In the genomic region with DNA sequence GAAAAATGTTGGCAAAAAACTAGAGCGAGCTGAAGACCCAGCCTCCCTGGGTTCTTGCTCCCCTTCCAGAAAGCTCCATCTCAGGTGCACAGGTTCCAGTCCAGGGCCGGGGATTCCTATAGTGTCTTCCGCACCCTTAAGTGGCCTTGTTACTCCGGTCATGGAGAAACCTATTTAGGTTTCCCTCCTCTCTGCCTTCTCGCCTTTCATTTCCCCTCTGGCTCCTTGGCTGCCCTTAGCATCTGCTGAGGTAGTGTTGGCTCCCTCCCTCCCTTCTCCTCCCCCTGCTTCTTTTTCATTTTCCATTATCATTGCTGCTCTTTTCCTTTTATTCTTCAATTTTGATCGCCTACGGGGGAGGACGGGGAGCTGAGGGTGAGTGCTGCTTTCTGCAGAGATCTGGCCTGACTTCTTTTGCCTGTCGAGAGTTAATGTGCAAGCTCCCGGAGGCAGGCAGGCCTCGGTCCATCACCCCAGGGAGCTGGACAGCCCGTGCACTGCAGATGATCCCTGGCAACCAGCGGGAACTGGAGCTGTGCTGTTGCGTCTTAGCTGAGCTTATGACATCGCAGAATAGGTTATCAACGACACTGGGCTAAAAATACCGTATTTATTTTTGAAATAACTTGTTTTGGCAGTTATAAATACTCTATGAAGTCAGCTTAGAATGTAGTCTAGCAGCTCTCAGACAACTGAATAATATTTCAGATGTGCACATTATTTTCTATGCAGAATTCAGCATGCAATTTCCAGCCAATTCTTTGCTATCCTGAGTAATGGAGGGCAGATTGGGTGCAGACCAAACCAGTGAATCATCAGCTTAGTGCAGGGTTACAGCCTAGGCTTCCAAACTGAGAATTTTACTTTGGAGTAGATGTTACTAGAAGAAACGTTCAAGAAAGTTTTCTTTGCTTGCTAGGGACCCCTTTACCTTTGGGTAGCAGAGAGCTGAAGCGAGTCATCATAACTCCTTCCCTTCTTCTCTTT, we compare ENCODE assay signal across 15 cellular contexts.
DNase-seq lines count a peak whose midpoint lies in the region; TF ChIP-seq lines count a peak whose summit lies in the region.
"Had no signal": no experiment of that assay in that cellular context is flagged by ENCODE, and none has a peak within 500 bp of the region (broad histone marks: within the 10 kb centered on the region; RNA-seq: fewer than 3 reads in every experiment).

No MANE protein-coding gene starts in this region.

- no peak overlapping the region for H3K4me3 Mint-ChIP-seq in mesothelial cell of epicardium
- H3K4me3 Mint-ChIP-seq: activated naive CD4-positive, alpha-beta T cell treated with anti-CD3 and anti-CD28 coated beads for 36 hours; T-helper 2 cell treated with Interferon-gamma antibody and Interleukin-4, amounts not matched to agents 5 μg/mL and 100 μg/mL, for 36 hours had no signal

- H3K4me1 Mint-ChIP-seq in mesothelial cell of epicardium, result peaks cover 24% of the 10 kb centered on the region

- peak; percentile 9 for DNase-seq in AG04449 (ENCODE audit: low read depth, low spot score)
- DNase-seq in NCI-H2171 (lab: John Stamatoyannopoulos, UW), result peak; percentile 11
- DNase-seq in fibroblast of mammary gland (ENCODE audit: low read depth), result peak; percentile 46
- DNase-seq in mesothelial cell of epicardium (ENCODE audit: low spot score in 2 of 2, unreplicated experiment in 2 of 2), result no peak
- no peak for DNase-seq in NCI-H446 (lab: John Stamatoyannopoulos, UW)
- DNase-seq in medulla oblongata (ENCODE audit: extremely low spot score), result no peak
- DNase-seq in activated gamma-delta T cell (lab: John Stamatoyannopoulos, UW), result no peak
- no peak for DNase-seq in NCI-H69 (lab: John Stamatoyannopoulos, UW)
- DNase-seq: ACHN; activated naive CD4-positive, alpha-beta T cell treated with anti-CD3 and anti-CD28 coated beads for 36 hours; NCI-H446 treated with DMSO at 0.1 percent for 48 hours; stimulated activated CD4-positive, alpha-beta T cell treated with anti-CD3 and anti-CD28 coated beads, Interleukin-2, amount 100 ng/mL, for 48 hours; stimulated activated naive CD4-positive, alpha-beta T cell had no signal

- peak overlapping the region; percentile 8 for H3K27ac Mint-ChIP-seq in mesothelial cell of epicardium
- H3K27ac Mint-ChIP-seq: activated naive CD4-positive, alpha-beta T cell treated with anti-CD3 and anti-CD28 coated beads for 36 hours; T-helper 2 cell treated with Interferon-gamma antibody and Interleukin-4, amounts not matched to agents 5 μg/mL and 100 μg/mL, for 36 hours had no signal

- H3K4me3 ChIP-seq in AG04449 (ENCODE audit: low read depth, low read length) (no peak overlapping the region), fibroblast of mammary gland (ENCODE audit: control insufficient read depth, low read depth, low read length) (no peak overlapping the region)
- H3K4me3 ChIP-seq: lung had no signal

- POLR2A ChIA-PET in AG04449 (lab: Yijun Ruan, JAX), result no interaction called here

- CTCF ChIA-PET in AG04449 (lab: Yijun Ruan, JAX), result no interaction called here

- H3K27me3 Mint-ChIP-seq in mesothelial cell of epicardium (ENCODE audit: low read depth), result peaks cover 5% of the 10 kb centered on the region

- peaks cover 6% of the 10 kb centered on the region for H3K9me3 Mint-ChIP-seq in mesothelial cell of epicardium
- H3K9me3 Mint-ChIP-seq: T-helper 2 cell treated with Interferon-gamma antibody and Interleukin-4, amounts not matched to agents 5 μg/mL and 100 μg/mL, for 36 hours had no signal

- TF ChIP-seq CTCF in AG04449 (IDR thresholded peaks at IDR 0.05; ENCODE audit: insufficient read depth, low read length, missing control alignments) (no peak), fibroblast of mammary gland (conservative IDR thresholded peaks at IDR 0.05; ENCODE audit: control insufficient read depth, insufficient read depth, low read depth, low read length) (no peak), mesothelial cell of epicardium (IDR thresholded peaks at IDR 0.05; ENCODE audit: unreplicated experiment) (no peak)

- no peaks in the 10 kb centered on the region for H3K36me3 Mint-ChIP-seq in mesothelial cell of epicardium

Comparison
In these comparisons a context has a peak if more than half of its experiments do, and no peak if none do; other contexts are left out.
1. DNase-seq: peak in AG04449 (single experiment), NCI-H2171 (single experiment) and fibroblast of mammary gland (single experiment); none in mesothelial cell of epicardium (0 of 2), NCI-H446 (0 of 2), medulla oblongata (single experiment), activated gamma-delta T cell (single experiment) and NCI-H69 (single experiment).